In genomic region chr15:37104413-37105392, GRCh38 we compare ENCODE assay signal across 19 cellular contexts. TPM values are rescaled to one million over a fixed set of nuclear protein-coding genes. Genes with fewer than 3 reads are reported as not detected.
DNase-seq lines count a peak whose midpoint lies in the region; ATAC-seq and TF ChIP-seq lines count a peak whose summit lies in the region.
"Had no signal": no experiment of that assay in that cellular context is flagged by ENCODE, and none has a peak within 500 bp of the region (broad histone marks: within the 10 kb centered on the region; RNA-seq: fewer than 3 reads in every experiment).

No MANE protein-coding gene starts in this region.

- no peak for TF ChIP-seq POLR2A in stomach (IDR thresholded peaks at IDR 0.05)

- no peak overlapping the region for H2AK5ac ChIP-seq in mesenchymal stem cell (ENCODE audit: low read length, severe bottlenecking)

- DNase-seq in mesenchymal stem cell = peak; percentile 39
- no peak for DNase-seq in stomach
- no peak for DNase-seq in NCI-H128 (lab: John Stamatoyannopoulos, UW; ENCODE audit: unreplicated experiment)
- DNase-seq in psoas muscle = no peak
- no peak for DNase-seq in NCI-H345 (lab: John Stamatoyannopoulos, UW)
- DNase-seq: activated CD8-positive, alpha-beta memory T cell treated with anti-CD3 and anti-CD28 coated beads, Interleukin-2, amount 10 ng/mL, durations not matched to agents 7 days and 5 days; activated naive CD4-positive, alpha-beta T cell treated with anti-CD3 and anti-CD28 coated beads, Interleukin-2, amount 50 U/mL, for 16 hours; C1 segment of cervical spinal cord; DMS79; NCI-H1436 treated with DMSO at 0.1 percent for 48 hours; NCI-H446 treated with DMSO at 0.1 percent for 48 hours; OCI-M1; stimulated activated naive B cell treated with anti-CD40 and anti-IgM and Interleukin-4, amounts not matched to agents 10 μg/mL and 1 μg/mL and 100 μg/mL, for 72 hours had no signal

- H3K4me1 ChIP-seq in mesenchymal stem cell (ENCODE audit: control insufficient read depth, insufficient read depth, low read depth, low read length) = peaks cover 7% of the 10 kb centered on the region
- H3K4me1 ChIP-seq in stomach = peaks cover 2 to 34% (median 19%) of the 10 kb centered on the region in 4 donors
- H3K4me1 ChIP-seq in psoas muscle = peaks cover 4% of the 10 kb centered on the region

- H4K8ac ChIP-seq in mesenchymal stem cell (ENCODE audit: low read length) = no peak overlapping the region

- H3K9me3 ChIP-seq in mesenchymal stem cell (ENCODE audit: control insufficient read depth, low read length) (no peaks in the 10 kb centered on the region), stomach (no peaks in the 10 kb centered on the region), psoas muscle (no peaks in the 10 kb centered on the region)

- peak overlapping the region in 1 of 2 experiments; percentile 88 for H3K18ac ChIP-seq in mesenchymal stem cell (ENCODE audit: low read depth in 1 of 2, low read length in 2 of 2)

- H3K23ac ChIP-seq in mesenchymal stem cell (ENCODE audit: low read length in 2 of 2) = no peak overlapping the region

- H3K27ac ChIP-seq in cingulate gyrus (ENCODE audit: low read depth, low read length) = peak overlapping the region; percentile 41
- no peak overlapping the region for H3K27ac ChIP-seq in mesenchymal stem cell (ENCODE audit: low read length, poor library complexity, severe bottlenecking)
- peak overlapping the region in 4 of 5 donors; percentile 25 to 95 (median 92) for H3K27ac ChIP-seq in stomach
- no peak overlapping the region for H3K27ac ChIP-seq in psoas muscle
- H3K27ac ChIP-seq: SK-N-MC had no signal

- H3K4me3 ChIP-seq in mesenchymal stem cell (ENCODE audit: insufficient read depth in 1 of 2, low read depth in 1 of 2, low read length in 2 of 2) (peak overlapping the region in 1 of 2 experiments; percentile 95), stomach (peak overlapping the region in 3 of 4 donors; percentile 0 to 75 (median 14)), psoas muscle (no peak overlapping the region)
- H3K4me3 ChIP-seq: SK-N-MC had no signal

- H3K27me3 ChIP-seq in mesenchymal stem cell (ENCODE audit: control insufficient read depth in 1 of 2, insufficient read depth in 1 of 2, low read length in 2 of 2) (peaks cover 0 to 64% of the 10 kb centered on the region in 2 experiments), stomach (peaks cover 0 to 80% (median 7%) of the 10 kb centered on the region in 3 donors), psoas muscle (ENCODE audit: insufficient read depth in 3 of 3, low read length in 2 of 3) (peaks cover 8 to 65% (median 28%) of the 10 kb centered on the region in 3 donors)

- no peak overlapping the region for H4K91ac ChIP-seq in mesenchymal stem cell (ENCODE audit: low read length)

- TF ChIP-seq EP300 in stomach (IDR thresholded peaks at IDR 0.05) = no peak

- peak overlapping the region in 1 of 2 experiments; percentile 51 for H3K4ac ChIP-seq in mesenchymal stem cell (ENCODE audit: low read depth in 1 of 2, low read length in 2 of 2)

- H3K9ac ChIP-seq in mesenchymal stem cell (ENCODE audit: low read length) = peak overlapping the region; percentile 99

- 19% methylated on average over 6 of the region's 14 CpGs for WGBS in mesenchymal stem cell
- WGBS in stomach, 5 donors = 70 to 81% (median 73%) methylated on average over 14 of the region's 14 CpGs
- 33 to 58% (median 50%) methylated on average over 14 of the region's 14 CpGs for WGBS in psoas muscle, 3 donors

- peak overlapping the region in 1 of 2 experiments; percentile 59 for H2BK12ac ChIP-seq in mesenchymal stem cell (ENCODE audit: low read length in 2 of 2)

- peaks cover 14% of the 10 kb centered on the region for H3K79me1 ChIP-seq in mesenchymal stem cell (replicated peaks; ENCODE audit: low read length, poor library complexity, severe bottlenecking)

- H3K14ac ChIP-seq in mesenchymal stem cell (ENCODE audit: low read length in 2 of 2) = no peak overlapping the region

- intact Hi-C loops in stomach (cut with DNase I; ENCODE audit: low total_unique reads) (loop anchor here (10.0 kb wide), 1 partner anchor 220 kb away; no protein-coding TSS in a partner anchor), psoas muscle (cut with DNase I) (loop anchor here in 1 of 2 donors (10.0 kb wide), 1 partner anchor 220 kb away; no protein-coding TSS in a partner anchor)

- TF ChIP-seq CTCF in stomach (IDR thresholded peaks at IDR 0.05) (no peak), psoas muscle (IDR thresholded peaks at IDR 0.05) (no peak)

- ATAC-seq in psoas muscle = no peak
- no peak for ATAC-seq in HG03025 (IDR thresholded peaks at IDR 0.05; ENCODE audit: low FRiP score, unreplicated experiment)
- ATAC-seq: activated CD8-positive, alpha-beta memory T cell treated with anti-CD3 and anti-CD28 coated beads, Interleukin-2, amount 10 ng/mL, durations not matched to agents 7 days and 5 days; esophagus mucosa; sciatic nerve; stimulated activated naive B cell treated with anti-CD40 and anti-IgM and Interleukin-4, amounts not matched to agents 10 μg/mL and 1 μg/mL and 100 μg/mL, for 72 hours had no signal

- no peak overlapping the region for H3K4me2 ChIP-seq in mesenchymal stem cell (ENCODE audit: low read length, poor library complexity, severe bottlenecking)

- H2BK15ac ChIP-seq in mesenchymal stem cell (ENCODE audit: low read depth, poor library complexity, severe bottlenecking) = peak overlapping the region; percentile 70

- H2BK5ac ChIP-seq in mesenchymal stem cell (ENCODE audit: low read depth, low read length, poor library complexity, severe bottlenecking) = no peak overlapping the region

- H3K36me3 ChIP-seq in mesenchymal stem cell (ENCODE audit: control insufficient read depth in 1 of 2, insufficient read depth in 2 of 2, low read depth in 1 of 2, low read length in 2 of 2) (no peaks in the 10 kb centered on the region), stomach (no peaks in the 10 kb centered on the region), psoas muscle (ENCODE audit: insufficient read depth in 1 of 2, low read depth in 1 of 2) (no peaks in the 10 kb centered on the region)

- H2BK120ac ChIP-seq in mesenchymal stem cell (ENCODE audit: low read depth, low read length) = no peak overlapping the region

- H2AFZ ChIP-seq in mesenchymal stem cell (ENCODE audit: low read depth, low read length) = no peak overlapping the region

TF ChIP-seq in PFSK-1, 5 proteins besides CTCF, POLR2A, EP300 and RAD21:
- TF ChIP-seq REST (IDR thresholded peaks at IDR 0.05; ENCODE audit: insufficient read depth in 1 of 2, low read depth in 2 of 2, low read length in 2 of 2) (peak; percentile 69 to 87; a peak in 3 of 4 replicates), SIN3A (IDR thresholded peaks at IDR 0.05; ENCODE audit: borderline replicate concordance, insufficient read depth, low read length) (no peak)

RNA-seq across cellular contexts. Expression of gene MEIS2, which starts 4.4 kb away (rescaled TPM):
- 45.3 TPM for polyA plus RNA-seq in PFSK-1 (2012; ENCODE audit: insufficient read length, low read depth)
- polyA plus RNA-seq in mesenchymal stem cell (2013, experiment 1 of 2) = 69.3 TPM
- 68.8 TPM for polyA plus RNA-seq in mesenchymal stem cell (2013, experiment 2 of 2)
- total RNA-seq in stomach = 10 to 100 TPM in 4 of 5 donors, 1 to 10 TPM in 1; 9.6 to 77.7 (median 46.1) TPM
- polyA plus RNA-seq in stomach = 10 to 100 TPM in 1 of 3 donors, 1 to 10 TPM in 2; 3.9 to 12.4 (median 9.2) TPM
- 10 to 100 TPM in 2 of 4 donors, 1 to 10 TPM in 2; 1.9 to 24.3 (median 9.2) TPM for total RNA-seq in psoas muscle
- polyA plus RNA-seq in psoas muscle = 1 to 10 TPM in 2 of 3 donors, under 1 TPM in 1; 0.42 to 1.4 (median 1.1) TPM

Comparison
In these comparisons a context has a peak if more than half of its experiments do, and no peak if none do; other contexts are left out.
1. H3K27ac ChIP-seq: peak in cingulate gyrus (single experiment) and stomach (4 of 5); none in mesenchymal stem cell (single experiment) and psoas muscle (single experiment).